1 cellular context compared by ENCODE assay signal in genomic region chr3:169966086-169966950, GRCh38.
TF ChIP-seq lines count a peak whose summit lies in the region.

TSS of gene SEC62 (plus strand) at chr3:169966807. CDS start at chr3:169966823, 16 bp downstream.

TF ChIP-seq in GM12878, 131 proteins besides CTCF, POLR2A, EP300 and RAD21 (continued from another document and continues in another):
- TF ChIP-seq PKNOX1 (IDR thresholded peaks at IDR 0.05) (peak; percentile 81), BCLAF1 (IDR thresholded peaks at IDR 0.05) (no peak), CEBPZ (IDR thresholded peaks at IDR 0.05; ENCODE audit: low read depth, low read length) (no peak), TBL1XR1 (IDR thresholded peaks at IDR 0.05; ENCODE audit: low read depth, low read length) (0 out of 2 replicates have a peak, but pooled peaks have one; percentile 8), STAT3 (IDR thresholded peaks at IDR 0.05; ENCODE audit: low read depth, low read length) (no peak), REST (IDR thresholded peaks at IDR 0.05; ENCODE audit: low read depth, low read length) (no peak), FOXM1 (IDR thresholded peaks at IDR 0.05; ENCODE audit: low read depth, low read length) (0 out of 2 replicates have a peak, but pooled peaks have one; percentile 73), ZBTB11 (CRISPR knock-in tag; IDR thresholded peaks at IDR 0.05) (no peak), SMC3 (IDR thresholded peaks at IDR 0.05; ENCODE audit: borderline replicate concordance, low read length) (peak; percentile 65; the same call in 1 of the 2 replicates), CREB1 (IDR thresholded peaks at IDR 0.05; ENCODE audit: low read depth) (peak; percentile 94), MEF2B (IDR thresholded peaks at IDR 0.05; ENCODE audit: partially characterized antibody, poor library complexity, severe bottlenecking) (no peak), JUND (IDR thresholded peaks at IDR 0.05; ENCODE audit: low read depth, low read length) (0 out of 2 replicates have a peak, but pooled peaks have one; percentile 37), CEBPB (IDR thresholded peaks at IDR 0.05; ENCODE audit: borderline replicate concordance in 1 of 2, low read depth in 2 of 2, low read length in 2 of 2) (peak in 1 of 2 experiments; percentile 50; a peak in 1 of 4 replicates), IRF5 (IDR thresholded peaks at IDR 0.05; ENCODE audit: borderline replicate concordance) (peak; percentile 81), CBFB (IDR thresholded peaks at IDR 0.05; ENCODE audit: low read depth) (peak; percentile 94), SIN3A (IDR thresholded peaks at IDR 0.05; ENCODE audit: low read depth, low read length) (no peak), MEF2A (IDR thresholded peaks at IDR 0.05; ENCODE audit: insufficient read depth, low read depth, low read length) (0 out of 2 replicates have a peak, but pooled peaks have one; percentile 45), PBX3 (IDR thresholded peaks at IDR 0.05; ENCODE audit: insufficient replicate concordance, low read depth, low read length) (no peak), POU2F2 (IDR thresholded peaks at IDR 0.05; ENCODE audit: borderline replicate concordance, low read depth, low read length) (peak; percentile 90), SP1 (IDR thresholded peaks at IDR 0.05; ENCODE audit: low read depth, low read length) (no peak), PAX5 (IDR thresholded peaks at IDR 0.05; ENCODE audit: borderline replicate concordance, low read depth, low read length) (peak; percentile 44; the same call in 1 of the 2 replicates), USF1 (IDR thresholded peaks at IDR 0.05; ENCODE audit: borderline replicate concordance, extremely low read length, insufficient read depth, low read depth, low read length) (no peak), MAX (IDR thresholded peaks at IDR 0.05; ENCODE audit: low read depth, low read length) (no peak), ZNF592 (IDR thresholded peaks at IDR 0.05) (no peak), RB1 (IDR thresholded peaks at IDR 0.05; ENCODE audit: borderline replicate concordance) (no peak; the same call in 1 of the 2 replicates), ZNF24 (IDR thresholded peaks at IDR 0.05) (peak; percentile 28; the same call in 1 of the 2 replicates), KDM1A (IDR thresholded peaks at IDR 0.05; ENCODE audit: borderline replicate concordance) (no peak), MXI1 (IDR thresholded peaks at IDR 0.05; ENCODE audit: low read depth, low read length) (peak; percentile 8; the same call in 1 of the 2 replicates)
